8 cellular contexts compared by ENCODE assay signal in the genomic region with DNA sequence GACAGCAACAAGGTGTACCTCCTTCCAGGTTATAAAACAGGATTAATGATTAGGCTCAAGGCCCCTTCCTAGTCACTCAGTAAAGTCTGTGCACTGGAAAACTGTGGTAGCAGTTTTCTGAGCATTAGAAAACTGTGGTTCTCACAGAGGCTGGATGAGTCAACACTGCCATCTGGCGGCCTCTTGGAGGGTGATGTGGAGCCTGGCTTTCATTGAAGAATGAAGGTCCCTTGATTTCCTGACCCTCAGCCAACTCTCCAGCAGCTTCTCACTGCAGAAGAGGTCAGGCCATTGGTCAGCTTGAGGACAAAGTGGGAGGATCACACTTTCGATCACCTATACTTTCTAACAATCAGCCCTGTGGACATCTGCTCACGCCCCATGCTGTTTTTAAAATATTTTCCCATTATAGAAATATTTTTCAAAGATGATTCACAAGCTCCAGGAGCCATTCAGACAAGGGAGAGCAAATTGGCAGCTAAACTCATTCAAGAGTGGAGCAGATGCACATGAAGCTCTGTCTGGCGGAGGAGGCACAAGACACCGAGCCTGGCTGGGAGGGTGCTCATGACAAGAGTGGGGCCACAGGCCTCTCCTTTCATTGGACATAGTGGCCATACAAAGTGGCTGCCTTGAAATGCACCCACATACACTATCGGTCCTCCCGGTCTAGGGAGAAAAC. TPM values are rescaled to one million over a fixed set of nuclear protein-coding genes. Genes with fewer than 3 reads are reported as not detected.
DNase-seq lines count a peak whose midpoint lies in the region; FAIRE-seq and TF ChIP-seq lines count a peak whose summit lies in the region.

No MANE protein-coding gene starts in this region.

- peak; percentile 89 for TF ChIP-seq CTCF in GM10266 (IDR thresholded peaks at IDR 0.05; ENCODE audit: control insufficient read depth, insufficient read depth, low read depth, missing control alignments)
- peak; percentile 92 for TF ChIP-seq CTCF in HFF-Myc (IDR thresholded peaks at IDR 0.05; ENCODE audit: low read depth, low read length, missing control alignments)
- TF ChIP-seq CTCF in astrocyte (IDR thresholded peaks at IDR 0.05; ENCODE audit: insufficient read depth, low read depth, low read length) = peak; percentile 94
- TF ChIP-seq CTCF in hepatocyte (IDR thresholded peaks at IDR 0.05; ENCODE audit: poor library complexity) = peak; percentile 93
- peak; percentile 89 for TF ChIP-seq CTCF in smooth muscle cell (IDR thresholded peaks at IDR 0.05; ENCODE audit: borderline replicate concordance, insufficient read depth, poor library complexity, severe bottlenecking)

- 64% methylated on average over 7 of the region's 7 CpGs for WGBS in hepatocyte (ENCODE audit: low lambda C conversion rate, missing lambda C conversion rate)
- WGBS in smooth muscle cell (ENCODE audit: low lambda C conversion rate) = 68% methylated on average over 7 of the region's 7 CpGs

- DNase-seq in GM10266 (ENCODE audit: extremely low spot score) = peak; percentile 62
- DNase-seq in HFF-Myc (ENCODE audit: extremely low read depth, low read depth) = peak; percentile 44
- peak; percentile 51 for DNase-seq in NCI-H128 (lab: John Stamatoyannopoulos, UW; ENCODE audit: unreplicated experiment)
- peak; percentile 46 for DNase-seq in T-helper 2 cell treated with Interferon-gamma antibody and Interleukin-4, amounts not matched to agents 5 μg/mL and 100 μg/mL, for 36 hours (ENCODE audit: low spot score)
- DNase-seq in astrocyte (ENCODE audit: low read depth) = peak; percentile 50
- peak; percentile 86 for DNase-seq in hepatocyte (ENCODE audit: low spot score)
- peak; percentile 6 for DNase-seq in smooth muscle cell (lab: John Stamatoyannopoulos, UW; ENCODE audit: unreplicated experiment)
- no peak for DNase-seq in cortex of kidney (lab: John Stamatoyannopoulos, UW)

- no peak overlapping the region for H3K4me3 ChIP-seq in HFF-Myc (replicated peaks; ENCODE audit: low read depth, low read length)
- H3K4me3 ChIP-seq in astrocyte (ENCODE audit: insufficient read depth, low read depth, low read length) = no peak overlapping the region
- no peak overlapping the region for H3K4me3 ChIP-seq in hepatocyte
- H3K4me3 ChIP-seq in smooth muscle cell = no peak overlapping the region

- no peaks in the 10 kb centered on the region for H3K4me1 ChIP-seq in astrocyte (ENCODE audit: insufficient read depth, low read length)
- peaks cover 4% of the 10 kb centered on the region for H3K4me1 ChIP-seq in hepatocyte (ENCODE audit: insufficient read depth)
- H3K4me1 ChIP-seq in smooth muscle cell (ENCODE audit: low read depth) = no peaks in the 10 kb centered on the region

- H3K9me3 Mint-ChIP-seq in T-helper 2 cell treated with Interferon-gamma antibody and Interleukin-4, amounts not matched to agents 5 μg/mL and 100 μg/mL, for 36 hours = no peaks in the 10 kb centered on the region
- H3K9me3 Mint-ChIP-seq in astrocyte (ENCODE audit: unreplicated experiment) = no peaks in the 10 kb centered on the region

- H4K20me1 ChIP-seq in astrocyte (ENCODE audit: insufficient read depth, low read length) (peaks cover 5% of the 10 kb centered on the region), hepatocyte (ENCODE audit: insufficient read depth, poor library complexity, severe bottlenecking) (no peaks in the 10 kb centered on the region), smooth muscle cell (ENCODE audit: low read depth) (peaks cover 5% of the 10 kb centered on the region)

- H2AFZ ChIP-seq in astrocyte (ENCODE audit: low read depth, low read length) (no peak overlapping the region), hepatocyte (no peak overlapping the region), smooth muscle cell (ENCODE audit: low read depth) (no peak overlapping the region)

- H3K27me3 ChIP-seq in astrocyte (ENCODE audit: insufficient read depth, low read length) (no peaks in the 10 kb centered on the region), hepatocyte (no peaks in the 10 kb centered on the region), smooth muscle cell (ENCODE audit: low read depth) (no peaks in the 10 kb centered on the region)

- H3K4me1 Mint-ChIP-seq in T-helper 2 cell treated with Interferon-gamma antibody and Interleukin-4, amounts not matched to agents 5 μg/mL and 100 μg/mL, for 36 hours (ENCODE audit: low read depth) = peaks cover 1% of the 10 kb centered on the region
- H3K4me1 Mint-ChIP-seq in astrocyte (ENCODE audit: low read depth, unreplicated experiment) = peaks cover 9% of the 10 kb centered on the region

- H3K9me2 ChIP-seq in hepatocyte (replicated peaks; ENCODE audit: insufficient read depth) = no peaks in the 10 kb centered on the region

- H3K27ac Mint-ChIP-seq in T-helper 2 cell treated with Interferon-gamma antibody and Interleukin-4, amounts not matched to agents 5 μg/mL and 100 μg/mL, for 36 hours = no peak overlapping the region
- peak overlapping the region; percentile 55 for H3K27ac Mint-ChIP-seq in astrocyte (ENCODE audit: unreplicated experiment)

- no peak overlapping the region for H3K4me3 Mint-ChIP-seq in T-helper 2 cell treated with Interferon-gamma antibody and Interleukin-4, amounts not matched to agents 5 μg/mL and 100 μg/mL, for 36 hours
- peak overlapping the region; percentile 20 for H3K4me3 Mint-ChIP-seq in astrocyte (ENCODE audit: unreplicated experiment)

- H3K4me2 ChIP-seq in astrocyte (ENCODE audit: low read length) = no peak overlapping the region
- H3K4me2 ChIP-seq in hepatocyte = no peak overlapping the region
- H3K4me2 ChIP-seq in smooth muscle cell = no peak overlapping the region

- H3K9me3 ChIP-seq in astrocyte (ENCODE audit: insufficient read depth, low read depth, low read length) = no peaks in the 10 kb centered on the region
- H3K9me3 ChIP-seq in hepatocyte (ENCODE audit: low read depth) = no peaks in the 10 kb centered on the region
- no peaks in the 10 kb centered on the region for H3K9me3 ChIP-seq in smooth muscle cell (replicated peaks; ENCODE audit: low read depth)

- no peak overlapping the region for H3K9ac ChIP-seq in astrocyte (ENCODE audit: low read length)
- H3K9ac ChIP-seq in smooth muscle cell (ENCODE audit: low read depth) = no peak overlapping the region

- H3K36me3 ChIP-seq in astrocyte (ENCODE audit: insufficient read depth, low read length) (peaks cover 14% of the 10 kb centered on the region), hepatocyte (replicated peaks; ENCODE audit: insufficient read depth, low read depth) (no peaks in the 10 kb centered on the region), smooth muscle cell (ENCODE audit: low read depth) (peaks cover 7% of the 10 kb centered on the region)

- H3F3A ChIP-seq in smooth muscle cell (ENCODE audit: low read depth) = peaks cover 8% of the 10 kb centered on the region

- H3K27ac ChIP-seq in astrocyte (ENCODE audit: low read depth, low read length) (no peak overlapping the region), hepatocyte (no peak overlapping the region), smooth muscle cell (ENCODE audit: low read depth) (no peak overlapping the region)

- FAIRE-seq in astrocyte (lab: Jason Lieb, UNC) = no peak

- H3K79me2 ChIP-seq in astrocyte (ENCODE audit: insufficient read depth, low read length) = no peaks in the 10 kb centered on the region
- no peaks in the 10 kb centered on the region for H3K79me2 ChIP-seq in hepatocyte
- no peaks in the 10 kb centered on the region for H3K79me2 ChIP-seq in smooth muscle cell (ENCODE audit: low read depth)

- peaks cover 10% of the 10 kb centered on the region for H3K27me3 Mint-ChIP-seq in T-helper 2 cell treated with Interferon-gamma antibody and Interleukin-4, amounts not matched to agents 5 μg/mL and 100 μg/mL, for 36 hours (ENCODE audit: low read depth)
- H3K27me3 Mint-ChIP-seq in astrocyte (ENCODE audit: low read depth, unreplicated experiment) = no peaks in the 10 kb centered on the region

- H3K36me3 Mint-ChIP-seq in T-helper 2 cell treated with Interferon-gamma antibody and Interleukin-4, amounts not matched to agents 5 μg/mL and 100 μg/mL, for 36 hours (ENCODE audit: low read depth) = peaks cover 11% of the 10 kb centered on the region
- H3K36me3 Mint-ChIP-seq in astrocyte (ENCODE audit: low read depth, unreplicated experiment) = peaks cover 5% of the 10 kb centered on the region

RNA-seq across cellular contexts. Expression of gene PSMB1, which starts 23.1 kb away (rescaled TPM):
- 184 and 192 TPM in 2 replicates for total RNA-seq in astrocyte
- 252 and 261 TPM in 2 replicates for total RNA-seq in hepatocyte
- polyA plus RNA-seq in hepatocyte = 398 and 399 TPM in 2 replicates
- 233 and 281 TPM in 2 replicates for total RNA-seq in smooth muscle cell
- 464 and 484 TPM in 2 replicates for polyA plus RNA-seq in smooth muscle cell

RNA-seq across cellular contexts. Expression of gene TBP, which starts 24.2 kb away (rescaled TPM):
- total RNA-seq in astrocyte (14.2 and 19.3 TPM in 2 replicates), hepatocyte (15.5 and 22.8 TPM in 2 replicates), smooth muscle cell (19.9 and 30.1 TPM in 2 replicates)
- polyA plus RNA-seq in hepatocyte (19.7 and 20.2 TPM in 2 replicates), smooth muscle cell (25.6 and 26.4 TPM in 2 replicates)

RNA-seq across cellular contexts. Expression of gene PDCD2, which starts 54.5 kb away (rescaled TPM):
- total RNA-seq in astrocyte (60.2 and 68.4 TPM in 2 replicates), hepatocyte (75.0 and 77.8 TPM in 2 replicates), smooth muscle cell (43.9 and 52.6 TPM in 2 replicates)
- polyA plus RNA-seq in hepatocyte (64.0 and 65.2 TPM in 2 replicates), smooth muscle cell (36.8 and 40.9 TPM in 2 replicates)
